In the genomic region with DNA sequence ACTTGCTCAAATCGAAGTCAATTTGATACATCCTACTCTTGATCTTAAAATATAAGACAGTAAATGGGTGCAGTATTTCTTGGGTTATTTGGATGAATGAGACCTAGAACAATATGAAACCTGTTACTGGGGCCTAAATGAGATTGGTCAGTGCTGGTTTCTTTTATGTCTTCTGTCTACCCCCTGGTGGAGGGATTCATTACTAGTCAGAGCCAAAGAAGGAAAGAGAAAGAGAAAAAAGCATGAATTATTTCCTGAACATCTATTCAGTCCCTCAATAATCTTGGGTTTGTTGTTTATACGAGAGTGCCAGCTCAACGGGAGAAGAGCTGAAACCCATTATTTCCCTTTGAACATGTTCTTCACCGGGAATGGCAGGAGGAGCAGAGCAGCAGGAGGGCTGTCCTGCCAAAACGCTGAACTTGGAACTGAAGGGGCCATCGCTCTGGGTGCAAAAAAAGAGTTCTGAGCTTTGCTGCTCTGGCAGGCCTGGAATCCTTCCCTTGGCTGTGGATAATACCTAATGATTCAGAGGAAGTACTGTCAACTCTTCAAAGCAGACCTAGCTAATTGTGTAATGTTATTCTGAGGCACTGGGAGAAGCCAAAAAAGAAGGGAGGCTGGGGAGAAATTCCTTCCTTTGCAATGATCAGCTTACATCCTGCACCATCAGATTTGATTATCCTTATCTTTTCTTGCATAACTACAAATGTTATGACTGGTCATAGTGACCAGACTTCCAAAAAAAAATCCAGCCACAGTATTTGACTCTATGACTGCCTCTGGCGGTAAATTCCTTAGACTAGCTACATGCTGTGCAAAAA, we compare ENCODE assay signal across 8 cellular contexts.
DNase-seq lines count a peak whose midpoint lies in the region; ATAC-seq and TF ChIP-seq lines count a peak whose summit lies in the region.
"Had no signal": no experiment of that assay in that cellular context is flagged by ENCODE, and none has a peak within 500 bp of the region (broad histone marks: within the 10 kb centered on the region; RNA-seq: fewer than 3 reads in every experiment).

No MANE protein-coding gene starts in this region.

- no peaks in the 10 kb centered on the region for H3K36me3 ChIP-seq in lung (ENCODE audit: control insufficient read depth in 2 of 2, insufficient read depth in 2 of 2, low read length in 2 of 2)

- no peak overlapping the region for H3K4me3 Mint-ChIP-seq in activated T-cell treated with anti-CD3 and anti-CD28 coated beads, Interleukin-2, amount 50 U/mL, for 72 hours
- H3K4me3 Mint-ChIP-seq: activated naive CD8-positive, alpha-beta T cell had no signal

- TF ChIP-seq CTCF in HFF-Myc (IDR thresholded peaks at IDR 0.05; ENCODE audit: low read depth, low read length, missing control alignments) (peak; percentile 45), lung (IDR thresholded peaks at IDR 0.05; ENCODE audit: control extremely low read depth, extremely low read depth) (peak; percentile 17)

- H3K27me3 Mint-ChIP-seq in activated T-cell treated with anti-CD3 and anti-CD28 coated beads, Interleukin-2, amount 50 U/mL, for 72 hours (ENCODE audit: low read depth) = no peaks in the 10 kb centered on the region
- H3K27me3 Mint-ChIP-seq: activated naive CD8-positive, alpha-beta T cell had no signal

- H3K9me3 ChIP-seq in lung (ENCODE audit: control insufficient read depth in 2 of 2, insufficient read depth in 1 of 2, low read length in 1 of 2) = no peaks in the 10 kb centered on the region

- DNase-seq in HFF-Myc (ENCODE audit: extremely low read depth, low read depth) (no peak), NCI-H2029 treated with DMSO at 0.1 percent for 48 hours (lab: John Stamatoyannopoulos, UW) (peak; percentile 30), cerebellar cortex (ENCODE audit: low spot score) (peak; percentile 17), lung (ENCODE audit: low spot score) (no peak)
- no peak for DNase-seq in stimulated activated CD4-positive, alpha-beta T cell treated with anti-CD3 and anti-CD28 coated beads, Interleukin-4, amount 100 ng/mL, for 1 hour
- DNase-seq in activated T-cell treated with anti-CD3 and anti-CD28 coated beads, Interleukin-2, amount 50 U/mL, for 72 hours = no peak

- peak overlapping the region in 1 of 2 donors; percentile 24 for H3K27ac ChIP-seq in lung (ENCODE audit: low read depth in 1 of 2, low read length in 1 of 2)

- WGBS in lung, 2 donors = 34 to 43% methylated on average over 7 of the region's 7 CpGs

- H3K9me3 Mint-ChIP-seq in activated T-cell treated with anti-CD3 and anti-CD28 coated beads, Interleukin-2, amount 50 U/mL, for 72 hours = peaks cover 0 to 2% of the 10 kb centered on the region in 2 donors

- peaks cover 0 to 6% of the 10 kb centered on the region in 2 donors for H3K4me1 ChIP-seq in lung (ENCODE audit: control insufficient read depth in 2 of 2, insufficient read depth in 2 of 2, low read length in 2 of 2)

- no peak overlapping the region for H3K27ac Mint-ChIP-seq in activated T-cell treated with anti-CD3 and anti-CD28 coated beads, Interleukin-2, amount 50 U/mL, for 72 hours
- H3K27ac Mint-ChIP-seq: activated naive CD8-positive, alpha-beta T cell had no signal

- H3K4me3 ChIP-seq in HFF-Myc (replicated peaks; ENCODE audit: low read depth, low read length) = no peak overlapping the region
- H3K4me3 ChIP-seq in lung = no peak overlapping the region

- ATAC-seq in GM18498 (IDR thresholded peaks at IDR 0.05; ENCODE audit: unreplicated experiment) = peak; percentile 93
- ATAC-seq in lung (ENCODE audit: insufficient read depth, low FRiP score) = peak; percentile 58
- no peak for ATAC-seq in activated T-cell treated with anti-CD3 and anti-CD28 coated beads, Interleukin-2, amount 50 U/mL, for 72 hours (replicated peaks in 1 of 2)

- peaks cover 0 to 4% of the 10 kb centered on the region in 2 donors for H3K36me3 Mint-ChIP-seq in activated T-cell treated with anti-CD3 and anti-CD28 coated beads, Interleukin-2, amount 50 U/mL, for 72 hours (ENCODE audit: insufficient read depth in 2 of 2)

- H3K27me3 ChIP-seq in lung (ENCODE audit: control insufficient read depth, insufficient read depth) = no peaks in the 10 kb centered on the region

- H3K4me1 Mint-ChIP-seq in activated T-cell treated with anti-CD3 and anti-CD28 coated beads, Interleukin-2, amount 50 U/mL, for 72 hours (ENCODE audit: low read depth) = no peaks in the 10 kb centered on the region

Comparison
In these comparisons a context has a peak if more than half of its experiments do, and no peak if none do; other contexts are left out.
1. ATAC-seq: peak in GM18498 (single experiment) and lung (single experiment); none in activated T-cell treated with anti-CD3 and anti-CD28 coated beads, Interleukin-2, amount 50 U/mL, for 72 hours (0 of 2).
2. DNase-seq: peak in NCI-H2029 treated with DMSO at 0.1 percent for 48 hours (single experiment) and cerebellar cortex (single experiment); none in HFF-Myc (single experiment), lung (single experiment), stimulated activated CD4-positive, alpha-beta T cell treated with anti-CD3 and anti-CD28 coated beads, Interleukin-4, amount 100 ng/mL, for 1 hour (single experiment) and activated T-cell treated with anti-CD3 and anti-CD28 coated beads, Interleukin-2, amount 50 U/mL, for 72 hours (0 of 2).